ENCODE assay signal across 11 cellular contexts in genomic region chr5:172600571-172600970, GRCh38.
"Had no signal": no experiment of that assay in that cellular context is flagged by ENCODE, and none has a peak within 500 bp of the region (broad histone marks: within the 10 kb centered on the region; RNA-seq: fewer than 3 reads in every experiment).

No MANE protein-coding gene starts in this region.

- H3K27ac ChIP-seq: pancreas had no signal

- ATAC-seq: activated CD4-positive, CD25-positive, alpha-beta regulatory T cell treated with anti-CD3 and anti-CD28 coated beads, Interleukin-2, amount 50 U/mL, for 24 hours; effector memory CD8-positive, alpha-beta T cell; left colon; pancreas; stimulated activated naive B cell treated with anti-CD40 and anti-IgM and Interleukin-4, amounts not matched to agents 10 μg/mL and 1 μg/mL and 100 μg/mL, for 72 hours had no signal

- DNase-seq: activated naive CD4-positive, alpha-beta T cell treated with anti-CD3 and anti-CD28 coated beads, Interleukin-2, amount 10 ng/mL, durations not matched to agents 7 days and 5 days; effector memory CD8-positive, alpha-beta T cell; immature natural killer cell; left colon; mammary epithelial cell; pancreas; stimulated activated CD4-positive, alpha-beta T cell treated with anti-CD3 and anti-CD28 coated beads, Interleukin-2, amount 100 ng/mL, for 24 hours; stimulated activated naive B cell treated with anti-CD40 and anti-IgM and Interleukin-4, amounts not matched to agents 10 μg/mL and 1 μg/mL and 100 μg/mL, for 72 hours; SW 1271; upper lobe of left lung had no signal

- H3K27me3 ChIP-seq: pancreas, upper lobe of left lung had no signal

- H3K4me1 ChIP-seq: pancreas, upper lobe of left lung had no signal

- H3K4me3 ChIP-seq: pancreas, upper lobe of left lung had no signal

- H3K9me3 ChIP-seq: pancreas, upper lobe of left lung had no signal

- H3K36me3 ChIP-seq: pancreas, upper lobe of left lung had no signal
